25 cellular contexts compared by ENCODE assay signal in genomic region chr3:15755780-15756179, GRCh38. TPM values are rescaled to one million over a fixed set of nuclear protein-coding genes. Genes with fewer than 3 reads are reported as not detected.
DNase-seq lines count a peak whose midpoint lies in the region; ATAC-seq, FAIRE-seq and TF ChIP-seq lines count a peak whose summit lies in the region.
"Had no signal": no experiment of that assay in that cellular context is flagged by ENCODE, and none has a peak within 500 bp of the region (broad histone marks: within the 10 kb centered on the region; RNA-seq: fewer than 3 reads in every experiment).

No MANE protein-coding gene starts in this region.

- TF ChIP-seq CTCF in A549 (IDR thresholded peaks at IDR 0.05) (no peak), VCaP (conservative IDR thresholded peaks at IDR 0.05) (no peak), gastroesophageal sphincter (IDR thresholded peaks at IDR 0.05) (no peak)

- TF ChIP-seq RAD21 in A549 (conservative IDR thresholded peaks at IDR 0.05 in 1 of 2, IDR thresholded peaks at IDR 0.05 in 1 of 2) = no peak

- POLR2A ChIA-PET in A549 (lab: Yijun Ruan, JAX) = no interaction called here

- TF ChIP-seq EP300 in A549 (IDR thresholded peaks at IDR 0.05) (no peak), gastroesophageal sphincter (IDR thresholded peaks at IDR 0.05) (no peak)

- CTCF ChIA-PET in A549 (lab: Yijun Ruan, JAX) = no interaction called here

- peaks cover 12% of the 10 kb centered on the region for H3K36me3 ChIP-seq in HUES48 (ENCODE audit: control insufficient read depth, insufficient read depth, low read length)
- peaks cover 0 to 6% of the 10 kb centered on the region in 2 donors for H3K36me3 ChIP-seq in gastroesophageal sphincter
- H3K36me3 ChIP-seq: HAP-1 had no signal

- peaks cover 52% of the 10 kb centered on the region for H3K4me1 ChIP-seq in A549
- H3K4me1 ChIP-seq in HUES48 (ENCODE audit: control insufficient read depth, insufficient read depth, low read length) = peaks cover 60% of the 10 kb centered on the region
- H3K4me1 ChIP-seq in gastroesophageal sphincter = peaks cover 0 to 16% (median 0%) of the 10 kb centered on the region in 3 donors

- no peak for FAIRE-seq in A549 (lab: Jason Lieb, UNC)
- FAIRE-seq: D721Med, GM12892, GM18507 had no signal

- H3K9me3 ChIP-seq in A549 = no peaks in the 10 kb centered on the region
- no peaks in the 10 kb centered on the region for H3K9me3 ChIP-seq in HUES48 (ENCODE audit: control insufficient read depth, insufficient read depth, low read length)
- H3K9me3 ChIP-seq in gastroesophageal sphincter = no peaks in the 10 kb centered on the region
- H3K9me3 ChIP-seq: HAP-1 had no signal

- H3K27ac ChIP-seq in A549 = peak overlapping the region; percentile 82 to 85; a peak in 4 of 6 replicates
- H3K27ac ChIP-seq in HUES48 (ENCODE audit: low read depth, low read length) = peak overlapping the region; percentile 74
- peak overlapping the region; percentile 67 for H3K27ac ChIP-seq in VCaP
- H3K27ac ChIP-seq in epithelial cell of prostate = peak overlapping the region; percentile 77
- H3K27ac ChIP-seq in gastroesophageal sphincter = no peak overlapping the region
- H3K27ac ChIP-seq: HL-60 had no signal

- no peak overlapping the region for H3K4me3 ChIP-seq in A549
- peak overlapping the region; percentile 50 for H3K4me3 ChIP-seq in HUES48 (ENCODE audit: low read depth, low read length)
- H3K4me3 ChIP-seq in gastroesophageal sphincter = no peak overlapping the region
- H3K4me3 ChIP-seq: HAP-1 had no signal

- DNase-seq in A549 (ENCODE audit: low read depth in 1 of 2, low spot score in 1 of 2) = no peak
- no peak for DNase-seq in epithelial cell of prostate (ENCODE audit: low read depth, low spot score)
- no peak for DNase-seq in KG1 (lab: John Stamatoyannopoulos, UW)
- no peak for DNase-seq in NCI-H2107 (lab: John Stamatoyannopoulos, UW)
- DNase-seq: ACHN; C1 segment of cervical spinal cord; CD8-positive, alpha-beta memory T cell; NCI-H1105 treated with DMSO at 0.1 percent for 48 hours; NCI-H1694; NCI-H2227 treated with DMSO at 0.1 percent for 48 hours; NCI-H510A treated with DMSO at 0.1 percent for 48 hours; NCI-H82; OCI-M1; RPMI8226; SIG-M5 had no signal

- ATAC-seq in A549 (no peak), HG03045 (IDR thresholded peaks at IDR 0.05; ENCODE audit: unreplicated experiment) (no peak), gastroesophageal sphincter (no peak)
- ATAC-seq: SK-N-SH treated with all-trans-retinoic acid at 6 μM for 48 hours had no signal

- WGBS in A549 (ENCODE audit: missing lambda C conversion rate) = 66% methylated on average over 2 of the region's 2 CpGs
- WGBS in gastroesophageal sphincter (ENCODE audit: low coverage in 1 of 2), 2 donors = 79 to 84% methylated on average over 2 of the region's 2 CpGs

- H3K27me3 ChIP-seq in HUES48 (ENCODE audit: control insufficient read depth, insufficient read depth, low read length) = no peaks in the 10 kb centered on the region
- no peaks in the 10 kb centered on the region for H3K27me3 ChIP-seq in gastroesophageal sphincter

- TF ChIP-seq POLR2A in A549 (IDR thresholded peaks at IDR 0.05; ENCODE audit: low read length) (no peak), gastroesophageal sphincter (IDR thresholded peaks at IDR 0.05) (no peak)

- no peak overlapping the region for H3K4me2 ChIP-seq in A549

- peak overlapping the region; percentile 53; the same call in 1 of the 2 replicates for H3K9ac ChIP-seq in HUES48 (ENCODE audit: low read depth, low read length)

TF ChIP-seq in A549, 52 proteins besides CTCF, POLR2A, EP300 and RAD21:
- no peak for TF ChIP-seq CBX2 (IDR thresholded peaks at IDR 0.05; ENCODE audit: borderline replicate concordance, low read depth)
- TF ChIP-seq REST (IDR thresholded peaks at IDR 0.05) = no peak
- TF ChIP-seq FOXS1 (CRISPR knock-in tag; IDR thresholded peaks at IDR 0.05) = no peak
- TF ChIP-seq USF2 (IDR thresholded peaks at IDR 0.05) = no peak
- no peak for TF ChIP-seq BCL3 (IDR thresholded peaks at IDR 0.05)

RNA-seq across cellular contexts. Expression of gene ANKRD28, which starts 42.0 kb away (rescaled TPM):
- 72.0 and 73.2 TPM in 2 replicates for polyA plus RNA-seq in A549 (2011; rRNA removed)
- polyA plus RNA-seq in A549 (2012; cell fraction: cytosol; rRNA removed) = 20.7 and 25.2 TPM in 2 replicates
- polyA plus RNA-seq in A549 (2012; cell fraction: nucleus; rRNA removed) = 24.7 and 33.9 TPM in 2 replicates
- 29.4 to 31.2 TPM (median 29.9 TPM) in 3 replicates for polyA plus RNA-seq in A549 (2017; fragmentation: RNase III; extraction: RNeasy Plus Mini Kit Qiagen cat#74134 plus additional on column Dnase treatment)
- 91.7 and 93.3 TPM in 2 replicates for polyA minus RNA-seq in A549 (2011; rRNA and poly(A)+ RNA removed)
- 10 to 100 TPM; 26.8 to 55.9 (median 43.6) TPM for total RNA-seq in gastroesophageal sphincter

Comparison
In these comparisons a context has a peak if more than half of its experiments do, and no peak if none do; other contexts are left out.
1. H3K27ac ChIP-seq: peak in A549 (2 of 2), HUES48 (single experiment), VCaP (single experiment) and epithelial cell of prostate (single experiment); none in gastroesophageal sphincter (0 of 4).